In the genomic region with DNA sequence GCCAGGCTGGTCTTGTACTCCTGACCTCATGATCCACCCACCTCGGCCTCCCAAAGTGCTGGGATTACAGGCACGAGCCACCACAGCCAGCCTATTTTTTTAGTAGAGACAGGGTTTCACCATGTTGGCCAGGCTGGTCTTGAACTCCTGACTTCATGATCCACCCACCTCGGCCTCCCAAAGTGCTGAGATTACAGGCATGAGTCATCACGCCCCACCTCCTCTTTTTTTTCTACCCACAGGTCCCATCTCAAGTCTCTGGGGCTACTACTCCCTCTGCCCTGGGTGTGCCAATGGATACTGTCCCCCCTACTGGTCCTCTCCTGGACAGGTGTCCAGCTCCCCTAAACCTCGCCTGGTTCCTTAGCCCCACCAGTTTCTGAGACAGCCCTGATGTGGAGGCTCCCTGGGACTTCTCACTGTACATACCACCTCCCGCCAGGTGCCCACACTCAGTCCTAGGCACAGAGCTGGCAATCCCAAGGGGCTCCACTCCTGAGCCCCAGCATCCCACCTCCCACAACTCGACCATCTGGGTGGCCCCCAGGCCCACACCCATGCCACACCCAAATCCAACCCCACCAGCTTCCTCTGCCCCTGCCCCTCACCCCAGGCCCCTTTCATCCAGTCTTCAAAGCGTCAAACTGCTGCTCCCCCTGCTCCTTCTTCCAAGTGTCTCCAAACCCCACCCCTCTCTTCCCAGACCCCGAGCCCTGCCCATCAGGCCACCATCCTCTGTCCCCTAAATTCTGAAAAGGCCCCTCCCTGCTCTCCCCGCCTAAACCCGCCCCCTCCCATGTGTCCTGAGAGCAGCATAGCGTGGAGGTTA, we compare ENCODE assay signal across 29 cellular contexts. TPM values are rescaled to one million over a fixed set of nuclear protein-coding genes. Genes with fewer than 3 reads are reported as not detected.
DNase-seq lines count a peak whose midpoint lies in the region; ATAC-seq and TF ChIP-seq lines count a peak whose summit lies in the region.
"Had no signal": no experiment of that assay in that cellular context is flagged by ENCODE, and none has a peak within 500 bp of the region (broad histone marks: within the 10 kb centered on the region; RNA-seq: fewer than 3 reads in every experiment).

No MANE protein-coding gene starts in this region.

- H3K4me2 ChIP-seq in GM23338: no peak overlapping the region

- H3K9me3 Mint-ChIP-seq in activated CD4-positive, alpha-beta T cell treated with anti-CD3 and anti-CD28 coated beads for 36 hours (ENCODE audit: low read depth): no peaks in the 10 kb centered on the region
- H3K9me3 Mint-ChIP-seq in GM23338 (no peaks in the 10 kb centered on the region), endodermal cell (no peaks in the 10 kb centered on the region)
- no peaks in the 10 kb centered on the region for H3K9me3 Mint-ChIP-seq in activated naive CD8-positive, alpha-beta T cell treated with anti-CD3 and anti-CD28 coated beads, Interleukin-2, amount 50 U/mL, for 24 hours
- H3K9me3 Mint-ChIP-seq: brain; naive thymus-derived CD4-positive, alpha-beta T cell had no signal

- intact Hi-C loops in activated CD4-positive, alpha-beta T cell treated with anti-CD3 and anti-CD28 coated beads for 36 hours (cut with DNase I, micrococcal nuclease): no loop called here
- intact Hi-C loops in posterior vena cava (cut with DNase I): loop anchor here (1.0 to 2.0 kb wide), 2 partner anchors 34 to 56 kb away; no protein-coding TSS in a partner anchor
- intact Hi-C loops in gastrocnemius medialis (cut with DNase I; ENCODE audit: low total_unique reads): no loop called here

- no peaks in the 10 kb centered on the region for H4K20me1 ChIP-seq in GM23338 (replicated peaks; ENCODE audit: insufficient read depth)

- no peak for TF ChIP-seq POLR2A in gastrocnemius medialis (IDR thresholded peaks at IDR 0.05)

- H3K36me3 ChIP-seq in GM23338 (ENCODE audit: insufficient read depth) (no peaks in the 10 kb centered on the region), endodermal cell (ENCODE audit: control insufficient read depth, insufficient read depth, low read length) (no peaks in the 10 kb centered on the region), gastrocnemius medialis (no peaks in the 10 kb centered on the region)
- H3K36me3 ChIP-seq: adrenal gland, heart right ventricle, tibial artery had no signal

- POLR2A ChIA-PET in activated CD4-positive, alpha-beta T cell treated with anti-CD3 and anti-CD28 coated beads for 36 hours (lab: Charles Lee): no interaction called here

- H3K27me3 Mint-ChIP-seq in activated CD4-positive, alpha-beta T cell treated with anti-CD3 and anti-CD28 coated beads for 36 hours: no peaks in the 10 kb centered on the region
- H3K27me3 Mint-ChIP-seq in GM23338 (ENCODE audit: insufficient read depth, low read depth, poor library complexity): peaks cover 6% of the 10 kb centered on the region
- H3K27me3 Mint-ChIP-seq in activated naive CD8-positive, alpha-beta T cell treated with anti-CD3 and anti-CD28 coated beads, Interleukin-2, amount 50 U/mL, for 24 hours: no peaks in the 10 kb centered on the region
- no peaks in the 10 kb centered on the region for H3K27me3 Mint-ChIP-seq in endodermal cell (ENCODE audit: insufficient read depth)
- H3K27me3 Mint-ChIP-seq: naive thymus-derived CD4-positive, alpha-beta T cell had no signal

- H3K27me3 ChIP-seq in GM23338 (ENCODE audit: insufficient read depth) (no peaks in the 10 kb centered on the region), endodermal cell (ENCODE audit: control insufficient read depth, insufficient read depth, low read length, poor library complexity, severe bottlenecking) (no peaks in the 10 kb centered on the region), gastrocnemius medialis (no peaks in the 10 kb centered on the region)
- H3K27me3 ChIP-seq: adrenal gland, heart right ventricle had no signal

- 79 to 90% methylated on average over 6 to 12 of the region's 12 CpGs for WGBS in endodermal cell (ENCODE audit: insufficient coverage in 1 of 2, insufficient read length in 1 of 2), 2 experiments

- CTCF ChIA-PET in activated CD4-positive, alpha-beta T cell treated with anti-CD3 and anti-CD28 coated beads for 36 hours (lab: Charles Lee): interaction anchor here (2.6 to 10.2 kb wide), 3 partner anchors 15 to 59 kb away, joined by 37 to 176 read pairs (median 48); a partner anchor contains a TSS

- H3K27ac ChIP-seq in GM23338 (ENCODE audit: low read depth) (no peak overlapping the region), endodermal cell (ENCODE audit: low read depth, low read length) (no peak overlapping the region), gastrocnemius medialis (no peak overlapping the region)
- H3K27ac ChIP-seq: adrenal gland, heart right ventricle, tibial artery had no signal

- no peaks in the 10 kb centered on the region for H3K9me2 ChIP-seq in GM23338 (ENCODE audit: insufficient read depth)

- peak; percentile 34 for DNase-seq in activated CD4-positive, alpha-beta T cell treated with anti-CD3 and anti-CD28 coated beads for 36 hours
- no peak for DNase-seq in activated CD4-positive, alpha-beta T cell treated with anti-CD3 and anti-CD28 coated beads for 1 hour
- peak; percentile 35 for DNase-seq in GM23338 (ENCODE audit: low spot score)
- no peak for DNase-seq in activated naive CD8-positive, alpha-beta T cell treated with anti-CD3 and anti-CD28 coated beads, Interleukin-2, amount 50 U/mL, for 24 hours
- DNase-seq in posterior vena cava (ENCODE audit: low spot score): peak; percentile 68
- DNase-seq in T-helper 9 cell: no peak
- DNase-seq in endodermal cell: no peak
- no peak for DNase-seq in gastrocnemius medialis
- DNase-seq: activated CD4-positive, CD25-positive, alpha-beta regulatory T cell; activated effector memory CD4-positive, alpha-beta T cell treated with Interleukin-2 at 50 U/mL for 16 hours; adrenal gland; AML-193; DMS53; erythroblast; GDM1; heart right ventricle; KG1; mesendoderm; MM.1S; naive thymus-derived CD4-positive, alpha-beta T cell; NCI-H1417 treated with DMSO at 0.1 percent for 48 hours; NCI-H2081 treated with DMSO at 0.1 percent for 48 hours; NCI-H345; NCI-H774; stimulated activated CD4-positive, alpha-beta T cell treated with anti-CD3 and anti-CD28 coated beads, Interleukin-4, amount 100 ng/mL, for 1 hour; stimulated activated naive CD4-positive, alpha-beta T cell treated with Interleukin-2 at 50 U/mL for 16 hours; T1000; tibial artery had no signal

- H3K27ac Mint-ChIP-seq in activated CD4-positive, alpha-beta T cell treated with anti-CD3 and anti-CD28 coated beads for 36 hours: peak overlapping the region; percentile 33
- H3K27ac Mint-ChIP-seq in GM23338: no peak overlapping the region
- H3K27ac Mint-ChIP-seq in activated naive CD8-positive, alpha-beta T cell treated with anti-CD3 and anti-CD28 coated beads, Interleukin-2, amount 50 U/mL, for 24 hours: peak overlapping the region; percentile 81
- no peak overlapping the region for H3K27ac Mint-ChIP-seq in endodermal cell
- H3K27ac Mint-ChIP-seq: brain had no signal

- H3F3A ChIP-seq in GM23338 (replicated peaks; ENCODE audit: low read depth): no peaks in the 10 kb centered on the region

- H3K9me3 ChIP-seq in endodermal cell (ENCODE audit: control insufficient read depth, low read length) (no peaks in the 10 kb centered on the region), gastrocnemius medialis (no peaks in the 10 kb centered on the region)
- H3K9me3 ChIP-seq: adrenal gland, heart right ventricle, tibial artery had no signal

- ATAC-seq in activated CD4-positive, alpha-beta T cell treated with anti-CD3 and anti-CD28 coated beads for 36 hours: no peak
- ATAC-seq in GM23338 (no peak), gastrocnemius medialis (no peak)
- no peak for ATAC-seq in activated naive CD8-positive, alpha-beta T cell treated with anti-CD3 and anti-CD28 coated beads, Interleukin-2, amount 50 U/mL, for 24 hours
- ATAC-seq: heart right ventricle; naive thymus-derived CD4-positive, alpha-beta T cell had no signal

- no peak overlapping the region for H2AFZ ChIP-seq in GM23338

- H3K4me1 ChIP-seq in GM23338 (ENCODE audit: insufficient read depth) (no peaks in the 10 kb centered on the region; the same call in 1 of the 2 replicates), endodermal cell (ENCODE audit: control insufficient read depth, insufficient read depth, low read length) (no peaks in the 10 kb centered on the region), gastrocnemius medialis (peaks cover 6 to 12% of the 10 kb centered on the region in 2 donors)
- H3K4me1 ChIP-seq: adrenal gland had no signal

- no peaks in the 10 kb centered on the region for H3K36me3 Mint-ChIP-seq in activated CD4-positive, alpha-beta T cell treated with anti-CD3 and anti-CD28 coated beads for 36 hours (ENCODE audit: low read depth)
- H3K36me3 Mint-ChIP-seq in GM23338 (ENCODE audit: low read depth) (no peaks in the 10 kb centered on the region), endodermal cell (ENCODE audit: low read depth) (no peaks in the 10 kb centered on the region)
- no peaks in the 10 kb centered on the region for H3K36me3 Mint-ChIP-seq in activated naive CD8-positive, alpha-beta T cell treated with anti-CD3 and anti-CD28 coated beads, Interleukin-2, amount 50 U/mL, for 24 hours (ENCODE audit: low read depth)
- H3K36me3 Mint-ChIP-seq: brain; naive thymus-derived CD4-positive, alpha-beta T cell had no signal

- H3K4me1 Mint-ChIP-seq in activated CD4-positive, alpha-beta T cell treated with anti-CD3 and anti-CD28 coated beads for 36 hours: peaks cover 79% of the 10 kb centered on the region
- peaks cover 8% of the 10 kb centered on the region for H3K4me1 Mint-ChIP-seq in GM23338
- peaks cover 99% of the 10 kb centered on the region for H3K4me1 Mint-ChIP-seq in activated naive CD8-positive, alpha-beta T cell treated with anti-CD3 and anti-CD28 coated beads, Interleukin-2, amount 50 U/mL, for 24 hours
- no peaks in the 10 kb centered on the region for H3K4me1 Mint-ChIP-seq in endodermal cell

- H3K79me2 ChIP-seq in GM23338 (replicated peaks; ENCODE audit: insufficient read depth): no peaks in the 10 kb centered on the region

- no peak overlapping the region for H3K4me3 Mint-ChIP-seq in activated CD4-positive, alpha-beta T cell treated with anti-CD3 and anti-CD28 coated beads for 36 hours
- H3K4me3 Mint-ChIP-seq in GM23338: no peak overlapping the region
- H3K4me3 Mint-ChIP-seq in activated naive CD8-positive, alpha-beta T cell treated with anti-CD3 and anti-CD28 coated beads, Interleukin-2, amount 50 U/mL, for 24 hours: no peak overlapping the region
- no peak overlapping the region for H3K4me3 Mint-ChIP-seq in endodermal cell
- H3K4me3 Mint-ChIP-seq: brain; naive thymus-derived CD4-positive, alpha-beta T cell had no signal

- in situ Hi-C loops in gastrocnemius medialis (cut with MboI; ENCODE audit: low sequenced_read_pairs in 4 of 4): loop anchor here (5.0 to 25.0 kb wide), 5 partner anchors 57 to 382 kb away; no protein-coding TSS in a partner anchor

- H3K4me3 ChIP-seq in GM23338 (no peak overlapping the region), endodermal cell (ENCODE audit: low read length) (no peak overlapping the region), gastrocnemius medialis (no peak overlapping the region)
- H3K4me3 ChIP-seq: adrenal gland, heart right ventricle, tibial artery had no signal

- H3K9ac ChIP-seq in endodermal cell (ENCODE audit: extremely low read depth, low read length, poor library complexity, severe bottlenecking): no peak overlapping the region

- no peak for TF ChIP-seq CTCF in GM23338 (conservative IDR thresholded peaks at IDR 0.05; ENCODE audit: low read depth in 2 of 2)
- TF ChIP-seq CTCF in endodermal cell (conservative IDR thresholded peaks at IDR 0.05): no peak
- no peak for TF ChIP-seq CTCF in gastrocnemius medialis (IDR thresholded peaks at IDR 0.05 in 4 of 5, conservative IDR thresholded peaks at IDR 0.05 in 1 of 5)

RNA-seq across cellular contexts. Expression of a gene that starts 13.1 kb away (rescaled TPM):
- total RNA-seq in activated CD4-positive, alpha-beta T cell treated with anti-CD3 and anti-CD28 coated beads for 36 hours: not detected
- 1.7 and 3.3 TPM in 2 replicates for total RNA-seq in GM23338 (2014; rRNA removed; shearing (Covaris generic))
- polyA plus RNA-seq in GM23338 (2016; fragmentation: Nextera tagmentation; extraction: Ambion mirVana): 1.2 and 1.9 TPM in 2 replicates
- total RNA-seq in posterior vena cava (1 to 10 TPM in 1 of 2 donors, under 1 TPM in 1; 0.71 to 1.2 TPM), endodermal cell (1 to 10 TPM; 4.8 to 5.3 TPM), gastrocnemius medialis (1 to 10 TPM in 1 of 4 donors, under 1 TPM in 3; 0.15 to 2.5 (median 0.67) TPM)
- 1.1 TPM for polyA plus RNA-seq in endodermal cell (2013, experiment 1 of 2)
- 1.0 TPM for polyA plus RNA-seq in endodermal cell (2013, experiment 2 of 2)
- polyA plus RNA-seq: naive thymus-derived CD4-positive, alpha-beta T cell had no signal

RNA-seq across cellular contexts. Expression of a gene that starts 53.2 kb away (rescaled TPM):
- 10 to 100 TPM; 57.3 to 57.7 TPM for total RNA-seq in activated CD4-positive, alpha-beta T cell treated with anti-CD3 and anti-CD28 coated beads for 36 hours
- total RNA-seq in GM23338 (2014; rRNA removed; shearing (Covaris generic)): 11.2 and 14.1 TPM in 2 replicates
- 1.2 and 2.0 TPM in 2 replicates for polyA plus RNA-seq in GM23338 (2016; fragmentation: Nextera tagmentation; extraction: Ambion mirVana)
- total RNA-seq in posterior vena cava (1 to 10 TPM; 1.2 to 2.0 TPM), endodermal cell (1 to 10 TPM; 8.1 to 8.2 TPM), gastrocnemius medialis (1 to 10 TPM in 3 of 4 donors, under 1 TPM in 1; 0.51 to 2.7 (median 2.4) TPM)
- polyA plus RNA-seq in endodermal cell (2013, experiment 1 of 2): 21.8 TPM
- polyA plus RNA-seq in endodermal cell (2013, experiment 2 of 2): 21.5 TPM
- polyA plus RNA-seq: naive thymus-derived CD4-positive, alpha-beta T cell had no signal

Comparison
In these comparisons a context has a peak if more than half of its experiments do, and no peak if none do; other contexts are left out.
1. DNase-seq: peak in activated CD4-positive, alpha-beta T cell treated with anti-CD3 and anti-CD28 coated beads for 36 hours (single experiment), GM23338 (single experiment) and posterior vena cava (single experiment); none in activated CD4-positive, alpha-beta T cell treated with anti-CD3 and anti-CD28 coated beads for 1 hour (single experiment), activated naive CD8-positive, alpha-beta T cell treated with anti-CD3 and anti-CD28 coated beads, Interleukin-2, amount 50 U/mL, for 24 hours (single experiment), T-helper 9 cell (single experiment), endodermal cell (single experiment) and gastrocnemius medialis (0 of 2).
2. H3K27ac Mint-ChIP-seq: peak in activated CD4-positive, alpha-beta T cell treated with anti-CD3 and anti-CD28 coated beads for 36 hours (single experiment) and activated naive CD8-positive, alpha-beta T cell treated with anti-CD3 and anti-CD28 coated beads, Interleukin-2, amount 50 U/mL, for 24 hours (single experiment); none in GM23338 (single experiment) and endodermal cell (single experiment).
3. intact Hi-C loops: an anchor here in posterior vena cava (1.0 to 2.0 kb wide); none called in activated CD4-positive, alpha-beta T cell treated with anti-CD3 and anti-CD28 coated beads for 36 hours and gastrocnemius medialis.